ENCODE assay signal across 16 cellular contexts in the genomic region with DNA sequence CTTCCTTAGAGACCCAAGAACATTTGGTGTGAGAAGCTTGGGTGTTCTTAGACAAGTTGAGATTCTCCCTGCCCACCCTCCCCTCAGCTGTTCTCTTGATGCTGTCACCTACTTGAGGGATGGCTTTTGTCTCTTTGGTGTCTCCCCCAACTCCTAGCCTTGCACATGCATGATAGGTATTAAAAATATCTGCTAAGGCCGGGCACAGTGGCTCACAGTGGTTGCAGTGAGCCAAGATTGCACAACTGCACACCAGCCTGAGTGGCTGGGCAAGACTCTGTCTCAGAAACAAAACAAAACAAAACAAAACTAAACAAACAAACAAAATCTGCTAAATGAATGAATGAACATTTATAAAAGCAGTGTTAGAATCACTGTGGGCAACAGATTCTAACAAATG.
DNase-seq lines count a peak whose midpoint lies in the region; ATAC-seq and TF ChIP-seq lines count a peak whose summit lies in the region.
"Had no signal": no experiment of that assay in that cellular context is flagged by ENCODE, and none has a peak within 500 bp of the region (broad histone marks: within the 10 kb centered on the region; RNA-seq: fewer than 3 reads in every experiment).

No MANE protein-coding gene starts in this region.

- H3K4me1 ChIP-seq in right atrium auricular region, result peaks cover 0 to 24% of the 10 kb centered on the region in 2 donors
- peaks cover 23% of the 10 kb centered on the region for H3K4me1 ChIP-seq in adipocyte (ENCODE audit: control insufficient read depth, insufficient read depth, low read length)
- peaks cover 33 to 48% of the 10 kb centered on the region in 2 donors for H3K4me1 ChIP-seq in gastrocnemius medialis
- H3K4me1 ChIP-seq: BLaER1, HAP-1 had no signal

- in situ Hi-C loops in gastrocnemius medialis (cut with MboI; ENCODE audit: low sequenced_read_pairs in 4 of 4), result loop anchor here in 2 of 4 donors (25.0 kb wide), 3 partner anchors 422 to 1722 kb away; no protein-coding TSS in a partner anchor

- TF ChIP-seq CTCF in right atrium auricular region (IDR thresholded peaks at IDR 0.05) (no peak), gastrocnemius medialis (IDR thresholded peaks at IDR 0.05 in 4 of 5, conservative IDR thresholded peaks at IDR 0.05 in 1 of 5) (no peak)

- DNase-seq in Right ventricle myocardium inferior (ENCODE audit: missing footprints) (no peak), right atrium auricular region (ENCODE audit: low spot score) (no peak), adipocyte (ENCODE audit: low read depth) (peak; percentile 50), left ventricle myocardium superior (peak; percentile 30), gastrocnemius medialis (peak; percentile 13 to 42), NCI-H187 treated with DMSO at 0.1 percent for 48 hours (lab: John Stamatoyannopoulos, UW) (no peak)
- no peak for DNase-seq in stimulated activated naive CD8-positive, alpha-beta T cell treated with anti-CD3 and anti-CD28 coated beads, Interleukin-15, Interleukin-2, amounts not matched to agents 100 U/mL and 50 U/mL, for 24 hours
- DNase-seq: 8988T, AML-193, Calu3, DMS 273 treated with DMSO at 0.1 percent for 48 hours, DMS79, GDM1 had no signal

- no peak overlapping the region for H3K27ac ChIP-seq in right atrium auricular region
- peak overlapping the region in 3 of 4 donors; percentile 5 to 35 (median 13) for H3K27ac ChIP-seq in gastrocnemius medialis
- H3K27ac ChIP-seq: BLaER1 had no signal

- H3K27me3 ChIP-seq in right atrium auricular region (no peaks in the 10 kb centered on the region), adipocyte (replicated peaks; ENCODE audit: control insufficient read depth, insufficient read depth, low read length) (no peaks in the 10 kb centered on the region), gastrocnemius medialis (no peaks in the 10 kb centered on the region)
- H3K27me3 ChIP-seq: BLaER1 had no signal

- no peak for TF ChIP-seq POLR2A in gastrocnemius medialis (IDR thresholded peaks at IDR 0.05)

- intact Hi-C loops in Right ventricle myocardium inferior (cut with DNase I) (no loop called here), left ventricle myocardium superior (cut with micrococcal nuclease) (no loop called here), gastrocnemius medialis (cut with DNase I; ENCODE audit: low total_unique reads) (no loop called here)

- peak; percentile 71 for ATAC-seq in Right ventricle myocardium inferior
- peak; percentile 78 for ATAC-seq in left ventricle myocardium superior
- peak; percentile 59 to 83 for ATAC-seq in gastrocnemius medialis
- no peak for ATAC-seq in stimulated activated naive CD8-positive, alpha-beta T cell treated with anti-CD3 and anti-CD28 coated beads, Interleukin-15, Interleukin-2, amounts not matched to agents 100 U/mL and 50 U/mL, for 24 hours
- ATAC-seq in HG03280 (IDR thresholded peaks at IDR 0.05; ENCODE audit: unreplicated experiment), result no peak

- no peak overlapping the region for H3K9ac ChIP-seq in adipocyte (ENCODE audit: low read length)
- H3K9ac ChIP-seq: BLaER1 had no signal

- H3K36me3 ChIP-seq in right atrium auricular region (no peaks in the 10 kb centered on the region), adipocyte (ENCODE audit: control insufficient read depth, insufficient read depth, low read length, severe bottlenecking) (no peaks in the 10 kb centered on the region), gastrocnemius medialis (no peaks in the 10 kb centered on the region)
- H3K36me3 ChIP-seq: BLaER1, HAP-1 had no signal

- H3K4me3 ChIP-seq in right atrium auricular region (no peak overlapping the region), adipocyte (ENCODE audit: low read length) (no peak overlapping the region), gastrocnemius medialis (no peak overlapping the region)
- H3K4me3 ChIP-seq: BLaER1, HAP-1 had no signal

- H3K9me3 ChIP-seq in right atrium auricular region, result no peaks in the 10 kb centered on the region
- no peaks in the 10 kb centered on the region for H3K9me3 ChIP-seq in adipocyte (ENCODE audit: control insufficient read depth, low read length)
- no peaks in the 10 kb centered on the region for H3K9me3 ChIP-seq in gastrocnemius medialis
- H3K9me3 ChIP-seq: BLaER1 had no signal

Comparison
In these comparisons a context has a peak if more than half of its experiments do, and no peak if none do; other contexts are left out.
1. DNase-seq: peak in adipocyte (single experiment), left ventricle myocardium superior (single experiment) and gastrocnemius medialis (2 of 2); none in Right ventricle myocardium inferior (single experiment), right atrium auricular region (single experiment), stimulated activated naive CD8-positive, alpha-beta T cell treated with anti-CD3 and anti-CD28 coated beads, Interleukin-15, Interleukin-2, amounts not matched to agents 100 U/mL and 50 U/mL, for 24 hours (single experiment) and NCI-H187 treated with DMSO at 0.1 percent for 48 hours (single experiment).
2. ATAC-seq: peak in Right ventricle myocardium inferior (single experiment), left ventricle myocardium superior (single experiment) and gastrocnemius medialis (2 of 2); none in stimulated activated naive CD8-positive, alpha-beta T cell treated with anti-CD3 and anti-CD28 coated beads, Interleukin-15, Interleukin-2, amounts not matched to agents 100 U/mL and 50 U/mL, for 24 hours (single experiment) and HG03280 (single experiment).
3. H3K27ac ChIP-seq: peak in gastrocnemius medialis (3 of 4); none in right atrium auricular region (0 of 2).